Comparison of ENCODE assay signal across 8 cellular contexts in genomic region chr19:9935409-9936062, GRCh38. TPM values are rescaled to one million over a fixed set of nuclear protein-coding genes. Genes with fewer than 3 reads are reported as not detected.
DNase-seq lines count a peak whose midpoint lies in the region; ATAC-seq lines count a peak whose summit lies in the region.

No MANE protein-coding gene starts in this region.

- DNase-seq in activated CD4-positive, alpha-beta T cell treated with anti-CD3 and anti-CD28 coated beads, Interleukin-2, amount 10 ng/mL, durations not matched to agents 24 days and 14 days, result no peak
- DNase-seq in activated CD4-positive, alpha-beta T cell treated with anti-CD3 and anti-CD28 coated beads for 1 hour, result no peak
- DNase-seq in activated T-helper 1 cell treated with anti-CD3 and anti-CD28 coated beads, Interleukin-12 subunit alpha, Interleukin-12 subunit beta, Interleukin-2, Interleukin-4 antibody, amounts not matched to agents 30 ng/mL and 10 ng/mL and 1 ng/mL, durations not matched to agents 14 hours and 24 hours and 36 hours (ENCODE audit: low spot score), result no peak
- peak; percentile 46 for DNase-seq in left kidney (ENCODE audit: low read depth, low spot score)
- no peak for DNase-seq in inferior parietal cortex (ENCODE audit: extremely low spot score)
- DNase-seq in activated CD4-positive, alpha-beta T cell treated with anti-CD3 and anti-CD28 coated beads, Interleukin-2, amount 50 U/mL, for 48 hours, result no peak
- no peak for DNase-seq in sciatic nerve (ENCODE audit: low spot score)

- H3K27me3 ChIP-seq in subcutaneous abdominal adipose tissue (ENCODE audit: control insufficient read depth in 5 of 5, insufficient read depth in 4 of 5, low read length in 5 of 5), result peaks cover 0 to 21% (median 5%) of the 10 kb centered on the region in 5 donors

- peak overlapping the region; percentile 49 to 90 (median 59) for H3K4me3 ChIP-seq in subcutaneous abdominal adipose tissue (ENCODE audit: low read depth in 1 of 5, low read length in 5 of 5)

- peaks cover 11% of the 10 kb centered on the region for H3K4me1 Mint-ChIP-seq in activated CD4-positive, alpha-beta T cell treated with anti-CD3 and anti-CD28 coated beads, Interleukin-2, amount 10 ng/mL, durations not matched to agents 24 days and 14 days
- H3K4me1 Mint-ChIP-seq in activated T-helper 1 cell treated with anti-CD3 and anti-CD28 coated beads, Interleukin-12 subunit alpha, Interleukin-12 subunit beta, Interleukin-2, Interleukin-4 antibody, amounts not matched to agents 30 ng/mL and 10 ng/mL and 1 ng/mL, durations not matched to agents 14 hours and 24 hours and 36 hours (ENCODE audit: low read depth), result peaks cover 26% of the 10 kb centered on the region

- no peaks in the 10 kb centered on the region for H3K36me3 Mint-ChIP-seq in activated CD4-positive, alpha-beta T cell treated with anti-CD3 and anti-CD28 coated beads, Interleukin-2, amount 10 ng/mL, durations not matched to agents 24 days and 14 days (ENCODE audit: low read depth)
- no peaks in the 10 kb centered on the region for H3K36me3 Mint-ChIP-seq in activated T-helper 1 cell treated with anti-CD3 and anti-CD28 coated beads, Interleukin-12 subunit alpha, Interleukin-12 subunit beta, Interleukin-2, Interleukin-4 antibody, amounts not matched to agents 30 ng/mL and 10 ng/mL and 1 ng/mL, durations not matched to agents 14 hours and 24 hours and 36 hours (ENCODE audit: low read depth)

- no peaks in the 10 kb centered on the region for H3K9me3 ChIP-seq in subcutaneous abdominal adipose tissue (ENCODE audit: control insufficient read depth in 5 of 5, low read length in 5 of 5)

- H3K27me3 Mint-ChIP-seq in activated CD4-positive, alpha-beta T cell treated with anti-CD3 and anti-CD28 coated beads, Interleukin-2, amount 10 ng/mL, durations not matched to agents 24 days and 14 days, result peaks cover 48% of the 10 kb centered on the region
- peaks cover 51% of the 10 kb centered on the region for H3K27me3 Mint-ChIP-seq in activated T-helper 1 cell treated with anti-CD3 and anti-CD28 coated beads, Interleukin-12 subunit alpha, Interleukin-12 subunit beta, Interleukin-2, Interleukin-4 antibody, amounts not matched to agents 30 ng/mL and 10 ng/mL and 1 ng/mL, durations not matched to agents 14 hours and 24 hours and 36 hours (ENCODE audit: insufficient read depth)

- no peaks in the 10 kb centered on the region for H3K36me3 ChIP-seq in subcutaneous abdominal adipose tissue (ENCODE audit: control insufficient read depth in 5 of 5, insufficient read depth in 5 of 5, low read length in 5 of 5)

- H3K9ac ChIP-seq in subcutaneous abdominal adipose tissue (ENCODE audit: low read length in 5 of 5), result peak overlapping the region in 2 of 5 donors; percentile 33 to 57

- peak overlapping the region; percentile 39 for H3K4me3 Mint-ChIP-seq in activated CD4-positive, alpha-beta T cell treated with anti-CD3 and anti-CD28 coated beads, Interleukin-2, amount 10 ng/mL, durations not matched to agents 24 days and 14 days
- peak overlapping the region; percentile 44 for H3K4me3 Mint-ChIP-seq in activated T-helper 1 cell treated with anti-CD3 and anti-CD28 coated beads, Interleukin-12 subunit alpha, Interleukin-12 subunit beta, Interleukin-2, Interleukin-4 antibody, amounts not matched to agents 30 ng/mL and 10 ng/mL and 1 ng/mL, durations not matched to agents 14 hours and 24 hours and 36 hours

- peak overlapping the region; percentile 38 for H3K27ac ChIP-seq in subcutaneous abdominal adipose tissue (ENCODE audit: low read depth, low read length)

- H3K27ac Mint-ChIP-seq in activated CD4-positive, alpha-beta T cell treated with anti-CD3 and anti-CD28 coated beads, Interleukin-2, amount 10 ng/mL, durations not matched to agents 24 days and 14 days, result no peak overlapping the region
- H3K27ac Mint-ChIP-seq in activated T-helper 1 cell treated with anti-CD3 and anti-CD28 coated beads, Interleukin-12 subunit alpha, Interleukin-12 subunit beta, Interleukin-2, Interleukin-4 antibody, amounts not matched to agents 30 ng/mL and 10 ng/mL and 1 ng/mL, durations not matched to agents 14 hours and 24 hours and 36 hours, result no peak overlapping the region

- ATAC-seq in sciatic nerve, result no peak

- intact Hi-C loops in activated CD4-positive, alpha-beta T cell treated with anti-CD3 and anti-CD28 coated beads, Interleukin-2, amount 10 ng/mL, durations not matched to agents 24 days and 14 days (cut with micrococcal nuclease), result loop anchor here (10.0 kb wide), 1 partner anchor 179 kb away; the partner anchor contains the start of genes EIF3G and P2RY11
- intact Hi-C loops in activated T-helper 1 cell treated with anti-CD3 and anti-CD28 coated beads, Interleukin-12 subunit alpha, Interleukin-12 subunit beta, Interleukin-2, Interleukin-4 antibody, amounts not matched to agents 30 ng/mL and 10 ng/mL and 1 ng/mL, durations not matched to agents 14 hours and 24 hours and 36 hours (cut with micrococcal nuclease), result loop anchor here (2.0 kb wide), 2 partner anchors 169 to 177 kb away; no protein-coding TSS in a partner anchor
- intact Hi-C loops in sciatic nerve (cut with DNase I), result loop anchor here (10.0 kb wide), 2 partner anchors 169 to 319 kb away; partner anchors contain the start of genes ANGPTL6, MRPL4 and PPAN

- H3K4me1 ChIP-seq in subcutaneous abdominal adipose tissue (ENCODE audit: control insufficient read depth in 5 of 5, insufficient read depth in 5 of 5, low read length in 5 of 5), result peaks cover 6 to 40% (median 29%) of the 10 kb centered on the region in 5 donors

- no peaks in the 10 kb centered on the region for H3K9me3 Mint-ChIP-seq in activated CD4-positive, alpha-beta T cell treated with anti-CD3 and anti-CD28 coated beads, Interleukin-2, amount 10 ng/mL, durations not matched to agents 24 days and 14 days
- no peaks in the 10 kb centered on the region for H3K9me3 Mint-ChIP-seq in activated T-helper 1 cell treated with anti-CD3 and anti-CD28 coated beads, Interleukin-12 subunit alpha, Interleukin-12 subunit beta, Interleukin-2, Interleukin-4 antibody, amounts not matched to agents 30 ng/mL and 10 ng/mL and 1 ng/mL, durations not matched to agents 14 hours and 24 hours and 36 hours

RNA-seq across cellular contexts. Expression of gene OLFM2, which starts 0.8 kb away (rescaled TPM):
- 0.82 and 0.88 TPM in 2 replicates for total RNA-seq in activated CD4-positive, alpha-beta T cell treated with anti-CD3 and anti-CD28 coated beads, Interleukin-2, amount 10 ng/mL, durations not matched to agents 24 days and 14 days
- 0.78 and 1.6 TPM in 2 replicates for total RNA-seq in activated T-helper 1 cell treated with anti-CD3 and anti-CD28 coated beads, Interleukin-12 subunit alpha, Interleukin-12 subunit beta, Interleukin-2, Interleukin-4 antibody, amounts not matched to agents 30 ng/mL and 10 ng/mL and 1 ng/mL, durations not matched to agents 14 hours and 24 hours and 36 hours
- 6.9 TPM for total RNA-seq in sciatic nerve
